16 cellular contexts compared by ENCODE assay signal in genomic region chr12:51320311-51320694, GRCh38. TPM values are rescaled to one million over a fixed set of nuclear protein-coding genes. Genes with fewer than 3 reads are reported as not detected.
DNase-seq lines count a peak whose midpoint lies in the region; ATAC-seq and TF ChIP-seq lines count a peak whose summit lies in the region.
"Had no signal": no experiment of that assay in that cellular context is flagged by ENCODE, and none has a peak within 500 bp of the region (broad histone marks: within the 10 kb centered on the region; RNA-seq: fewer than 3 reads in every experiment).

No MANE protein-coding gene starts in this region.

- H2AFZ ChIP-seq in MM.1S (ENCODE audit: low read length), result no peak overlapping the region

- peak overlapping the region; percentile 92 for H3K4me2 ChIP-seq in MM.1S (ENCODE audit: low read depth, low read length)

- H3K79me2 ChIP-seq in MM.1S (ENCODE audit: low read length), result peaks cover 72% of the 10 kb centered on the region

- H3K36me3 ChIP-seq in MM.1S (replicated peaks; ENCODE audit: insufficient read depth, low read length), result no peaks in the 10 kb centered on the region
- no peaks in the 10 kb centered on the region for H3K36me3 ChIP-seq in WERI-Rb-1

- peak overlapping the region; percentile 52; the same call in 1 of the 2 replicates for H3K4me3 ChIP-seq in MM.1S (ENCODE audit: low read length)
- no peak overlapping the region for H3K4me3 ChIP-seq in WERI-Rb-1 (ENCODE audit: low read depth, low read length)

- peaks cover 43% of the 10 kb centered on the region for H3K36me3 Mint-ChIP-seq in central memory CD8-positive, alpha-beta T cell (ENCODE audit: insufficient read depth)
- no peaks in the 10 kb centered on the region for H3K36me3 Mint-ChIP-seq in osteocyte (ENCODE audit: unreplicated experiment)

- H3K9me2 ChIP-seq in MM.1S (replicated peaks; ENCODE audit: insufficient read depth, low read length), result no peaks in the 10 kb centered on the region

- peak overlapping the region; percentile 46 for H3K9ac ChIP-seq in MM.1S (ENCODE audit: low read length)

- peaks cover 85% of the 10 kb centered on the region for H3K4me1 Mint-ChIP-seq in central memory CD8-positive, alpha-beta T cell
- H3K4me1 Mint-ChIP-seq in osteocyte (ENCODE audit: unreplicated experiment), result peaks cover 9% of the 10 kb centered on the region

- H3K9me3 ChIP-seq in MM.1S (replicated peaks; ENCODE audit: insufficient read depth, low read length) (no peaks in the 10 kb centered on the region), WERI-Rb-1 (ENCODE audit: severe bottlenecking) (no peaks in the 10 kb centered on the region)

- H3K27me3 Mint-ChIP-seq in central memory CD8-positive, alpha-beta T cell, result no peaks in the 10 kb centered on the region
- no peaks in the 10 kb centered on the region for H3K27me3 Mint-ChIP-seq in osteocyte (ENCODE audit: unreplicated experiment)

- no peaks in the 10 kb centered on the region for H4K20me1 ChIP-seq in MM.1S (ENCODE audit: insufficient read depth, low read length)

- H3K4me1 ChIP-seq in MM.1S (ENCODE audit: low read length), result peaks cover 47% of the 10 kb centered on the region

- peaks cover 68% of the 10 kb centered on the region for H3F3A ChIP-seq in MM.1S (ENCODE audit: insufficient read depth, low read length)

- no peak for ATAC-seq in central memory CD8-positive, alpha-beta T cell (replicated peaks; ENCODE audit: extremely low read depth, poor library complexity, severe bottlenecking)
- no peak for ATAC-seq in activated CD4-positive, CD25-positive, alpha-beta regulatory T cell treated with anti-CD3 and anti-CD28 coated beads, Interleukin-2, amount 50 U/mL, for 24 hours
- no peak for ATAC-seq in Right ventricle myocardium inferior

- no peaks in the 10 kb centered on the region for H3K9me3 Mint-ChIP-seq in central memory CD8-positive, alpha-beta T cell
- no peaks in the 10 kb centered on the region for H3K9me3 Mint-ChIP-seq in osteocyte (ENCODE audit: unreplicated experiment)

- H3K27me3 ChIP-seq in MM.1S (replicated peaks; ENCODE audit: insufficient read depth, low read length) (no peaks in the 10 kb centered on the region), WERI-Rb-1 (ENCODE audit: insufficient read depth, low read depth, severe bottlenecking) (no peaks in the 10 kb centered on the region)

- peak overlapping the region; percentile 99 for H3K27ac ChIP-seq in MM.1S (ENCODE audit: low read length)
- no peak overlapping the region for H3K27ac ChIP-seq in WERI-Rb-1

- peak overlapping the region; percentile 96 for H3K27ac Mint-ChIP-seq in central memory CD8-positive, alpha-beta T cell (ENCODE audit: low read depth)
- peak overlapping the region; percentile 47 for H3K27ac Mint-ChIP-seq in osteocyte (ENCODE audit: unreplicated experiment)

- no peak for TF ChIP-seq CTCF in MM.1S (IDR thresholded peaks at IDR 0.05; ENCODE audit: low read length)
- TF ChIP-seq CTCF in osteocyte (IDR thresholded peaks at IDR 0.05), result no peak
- no peak for TF ChIP-seq CTCF in WERI-Rb-1 (IDR thresholded peaks at IDR 0.05; ENCODE audit: low read depth, low read length)

- peak overlapping the region; percentile 95 for H3K4me3 Mint-ChIP-seq in central memory CD8-positive, alpha-beta T cell
- H3K4me3 Mint-ChIP-seq in osteocyte (ENCODE audit: unreplicated experiment), result no peak overlapping the region

- DNase-seq in NCI-H345 (lab: John Stamatoyannopoulos, UW), result peak; percentile 34
- no peak for DNase-seq in NCI-H345 treated with DMSO at 0.1 percent for 48 hours (lab: John Stamatoyannopoulos, UW; ENCODE audit: unreplicated experiment)
- no peak for DNase-seq in MM.1S
- no peak for DNase-seq in central memory CD8-positive, alpha-beta T cell (ENCODE audit: low spot score in 2 of 2)
- DNase-seq in osteocyte (ENCODE audit: extremely low spot score, unreplicated experiment), result no peak
- DNase-seq in Right ventricle myocardium inferior (ENCODE audit: missing footprints), result no peak
- DNase-seq in WERI-Rb-1, result no peak
- DNase-seq: 8988T; aorta; DMS79 treated with DMSO at 0.1 percent for 48 hours; effector CD8-positive, alpha-beta T cell; NCI-H510A had no signal

- intact Hi-C loops in Right ventricle myocardium inferior (cut with DNase I), result no loop called here

RNA-seq across cellular contexts. Expression of gene BIN2, which starts 3.7 kb away (rescaled TPM):
- total RNA-seq in osteocyte (not detected in 2 replicates), Right ventricle myocardium inferior (2.0 TPM)

RNA-seq across cellular contexts. Expression of gene CELA1, which starts 26.2 kb away (rescaled TPM):
- not detected in 2 replicates for total RNA-seq in osteocyte
- total RNA-seq in Right ventricle myocardium inferior, result not detected
- total RNA-seq: aorta, liver, posterior vena cava, subcutaneous adipose tissue had no signal

RNA-seq across cellular contexts. Expression of gene SMAGP, which starts 50.1 kb away (rescaled TPM):
- total RNA-seq in osteocyte (4.3 and 7.1 TPM in 2 replicates), Right ventricle myocardium inferior (3.8 TPM)
